In the genomic region with DNA sequence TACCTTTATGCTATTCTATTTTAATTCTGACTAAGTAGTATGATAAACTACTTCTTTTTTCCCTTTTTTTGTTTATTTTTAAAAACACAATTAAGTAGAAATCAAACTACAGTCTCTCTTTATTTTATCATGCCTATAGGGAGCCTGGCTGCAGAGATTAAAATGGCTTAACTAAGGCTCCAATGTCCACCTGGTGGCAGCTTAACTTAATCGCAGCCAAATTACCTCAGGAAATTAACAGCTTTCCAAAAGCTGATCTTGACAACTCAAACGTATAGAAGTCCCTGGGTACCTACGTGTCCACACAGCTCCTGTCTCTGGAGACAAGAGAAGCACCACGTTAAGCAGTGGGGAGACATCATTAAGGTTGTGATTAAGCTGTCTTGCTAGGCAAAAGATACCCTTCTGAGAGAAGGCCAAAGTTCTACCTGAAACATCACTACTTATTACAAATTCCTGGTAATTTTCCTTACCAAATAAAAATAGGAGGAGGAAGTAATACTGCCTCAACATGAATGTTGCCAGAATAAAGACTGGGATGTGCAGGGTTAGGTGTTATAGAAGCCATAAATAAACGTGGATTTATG, we compare ENCODE assay signal across 2 cellular contexts.
TF ChIP-seq lines count a peak whose summit lies in the region.

No MANE protein-coding gene starts in this region.

TF ChIP-seq in SK-N-SH, 30 proteins besides CTCF, POLR2A, EP300 and RAD21 (continued from another document):
- TF ChIP-seq, protein P1, sequence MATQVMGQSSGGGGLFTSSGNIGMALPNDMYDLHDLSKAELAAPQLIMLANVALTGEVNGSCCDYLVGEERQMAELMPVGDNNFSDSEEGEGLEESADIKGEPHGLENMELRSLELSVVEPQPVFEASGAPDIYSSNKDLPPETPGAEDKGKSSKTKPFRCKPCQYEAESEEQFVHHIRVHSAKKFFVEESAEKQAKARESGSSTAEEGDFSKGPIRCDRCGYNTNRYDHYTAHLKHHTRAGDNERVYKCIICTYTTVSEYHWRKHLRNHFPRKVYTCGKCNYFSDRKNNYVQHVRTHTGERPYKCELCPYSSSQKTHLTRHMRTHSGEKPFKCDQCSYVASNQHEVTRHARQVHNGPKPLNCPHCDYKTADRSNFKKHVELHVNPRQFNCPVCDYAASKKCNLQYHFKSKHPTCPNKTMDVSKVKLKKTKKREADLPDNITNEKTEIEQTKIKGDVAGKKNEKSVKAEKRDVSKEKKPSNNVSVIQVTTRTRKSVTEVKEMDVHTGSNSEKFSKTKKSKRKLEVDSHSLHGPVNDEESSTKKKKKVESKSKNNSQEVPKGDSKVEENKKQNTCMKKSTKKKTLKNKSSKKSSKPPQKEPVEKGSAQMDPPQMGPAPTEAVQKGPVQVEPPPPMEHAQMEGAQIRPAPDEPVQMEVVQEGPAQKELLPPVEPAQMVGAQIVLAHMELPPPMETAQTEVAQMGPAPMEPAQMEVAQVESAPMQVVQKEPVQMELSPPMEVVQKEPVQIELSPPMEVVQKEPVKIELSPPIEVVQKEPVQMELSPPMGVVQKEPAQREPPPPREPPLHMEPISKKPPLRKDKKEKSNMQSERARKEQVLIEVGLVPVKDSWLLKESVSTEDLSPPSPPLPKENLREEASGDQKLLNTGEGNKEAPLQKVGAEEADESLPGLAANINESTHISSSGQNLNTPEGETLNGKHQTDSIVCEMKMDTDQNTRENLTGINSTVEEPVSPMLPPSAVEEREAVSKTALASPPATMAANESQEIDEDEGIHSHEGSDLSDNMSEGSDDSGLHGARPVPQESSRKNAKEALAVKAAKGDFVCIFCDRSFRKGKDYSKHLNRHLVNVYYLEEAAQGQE (IDR thresholded peaks at IDR 0.05; ENCODE audit: low read depth, low read length), result no peak
- TF ChIP-seq YY1 (IDR thresholded peaks at IDR 0.05; ENCODE audit: low read depth) (no peak), ZBTB33 (IDR thresholded peaks at IDR 0.05; ENCODE audit: borderline replicate concordance, low read depth) (no peak)

TF ChIP-seq in SK-N-SH treated with all-trans-retinoic acid at 6 μM for 48 hours, 23 proteins besides CTCF, POLR2A, EP300 and RAD21 (continued from another document):
- TF ChIP-seq, protein P2, sequence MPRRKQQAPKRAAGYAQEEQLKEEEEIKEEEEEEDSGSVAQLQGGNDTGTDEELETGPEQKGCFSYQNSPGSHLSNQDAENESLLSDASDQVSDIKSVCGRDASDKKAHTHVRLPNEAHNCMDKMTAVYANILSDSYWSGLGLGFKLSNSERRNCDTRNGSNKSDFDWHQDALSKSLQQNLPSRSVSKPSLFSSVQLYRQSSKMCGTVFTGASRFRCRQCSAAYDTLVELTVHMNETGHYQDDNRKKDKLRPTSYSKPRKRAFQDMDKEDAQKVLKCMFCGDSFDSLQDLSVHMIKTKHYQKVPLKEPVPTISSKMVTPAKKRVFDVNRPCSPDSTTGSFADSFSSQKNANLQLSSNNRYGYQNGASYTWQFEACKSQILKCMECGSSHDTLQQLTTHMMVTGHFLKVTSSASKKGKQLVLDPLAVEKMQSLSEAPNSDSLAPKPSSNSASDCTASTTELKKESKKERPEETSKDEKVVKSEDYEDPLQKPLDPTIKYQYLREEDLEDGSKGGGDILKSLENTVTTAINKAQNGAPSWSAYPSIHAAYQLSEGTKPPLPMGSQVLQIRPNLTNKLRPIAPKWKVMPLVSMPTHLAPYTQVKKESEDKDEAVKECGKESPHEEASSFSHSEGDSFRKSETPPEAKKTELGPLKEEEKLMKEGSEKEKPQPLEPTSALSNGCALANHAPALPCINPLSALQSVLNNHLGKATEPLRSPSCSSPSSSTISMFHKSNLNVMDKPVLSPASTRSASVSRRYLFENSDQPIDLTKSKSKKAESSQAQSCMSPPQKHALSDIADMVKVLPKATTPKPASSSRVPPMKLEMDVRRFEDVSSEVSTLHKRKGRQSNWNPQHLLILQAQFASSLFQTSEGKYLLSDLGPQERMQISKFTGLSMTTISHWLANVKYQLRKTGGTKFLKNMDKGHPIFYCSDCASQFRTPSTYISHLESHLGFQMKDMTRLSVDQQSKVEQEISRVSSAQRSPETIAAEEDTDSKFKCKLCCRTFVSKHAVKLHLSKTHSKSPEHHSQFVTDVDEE (CRISPR knock-in tag; IDR thresholded peaks at IDR 0.05), result no peak
- no peak for TF ChIP-seq ZNF8 (CRISPR knock-in tag; IDR thresholded peaks at IDR 0.05)
- no peak for TF ChIP-seq ISL1 (CRISPR knock-in tag; IDR thresholded peaks at IDR 0.05)
- no peak for TF ChIP-seq PPARA (CRISPR knock-in tag; IDR thresholded peaks at IDR 0.05; ENCODE audit: borderline replicate concordance)
- TF ChIP-seq, protein P3, sequence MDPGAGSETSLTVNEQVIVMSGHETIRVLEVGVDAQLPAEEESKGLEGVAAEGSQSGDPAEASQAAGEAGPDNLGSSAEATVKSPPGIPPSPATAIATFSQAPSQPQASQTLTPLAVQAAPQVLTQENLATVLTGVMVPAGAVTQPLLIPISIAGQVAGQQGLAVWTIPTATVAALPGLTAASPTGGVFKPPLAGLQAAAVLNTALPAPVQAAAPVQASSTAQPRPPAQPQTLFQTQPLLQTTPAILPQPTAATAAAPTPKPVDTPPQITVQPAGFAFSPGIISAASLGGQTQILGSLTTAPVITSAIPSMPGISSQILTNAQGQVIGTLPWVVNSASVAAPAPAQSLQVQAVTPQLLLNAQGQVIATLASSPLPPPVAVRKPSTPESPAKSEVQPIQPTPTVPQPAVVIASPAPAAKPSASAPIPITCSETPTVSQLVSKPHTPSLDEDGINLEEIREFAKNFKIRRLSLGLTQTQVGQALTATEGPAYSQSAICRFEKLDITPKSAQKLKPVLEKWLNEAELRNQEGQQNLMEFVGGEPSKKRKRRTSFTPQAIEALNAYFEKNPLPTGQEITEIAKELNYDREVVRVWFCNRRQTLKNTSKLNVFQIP (CRISPR knock-in tag; IDR thresholded peaks at IDR 0.05; ENCODE audit: borderline replicate concordance, low read depth), result no peak
- TF ChIP-seq TCF4 (CRISPR knock-in tag; IDR thresholded peaks at IDR 0.05; ENCODE audit: borderline replicate concordance), result no peak
- TF ChIP-seq TOX (CRISPR knock-in tag; IDR thresholded peaks at IDR 0.05; ENCODE audit: borderline replicate concordance), result no peak
- TF ChIP-seq SNAI2 (CRISPR knock-in tag; IDR thresholded peaks at IDR 0.05), result no peak
- no peak for TF ChIP-seq ARNTL (CRISPR knock-in tag; IDR thresholded peaks at IDR 0.05; ENCODE audit: borderline replicate concordance, low read depth)
